Comparison of ENCODE assay signal across 22 cellular contexts in genomic region chr3:31014317-31015040, GRCh38.
DNase-seq lines count a peak whose midpoint lies in the region; ATAC-seq and TF ChIP-seq lines count a peak whose summit lies in the region.
"Had no signal": no experiment of that assay in that cellular context is flagged by ENCODE, and none has a peak within 500 bp of the region (broad histone marks: within the 10 kb centered on the region; RNA-seq: fewer than 3 reads in every experiment).

No MANE protein-coding gene starts in this region.

- H3K9me3 ChIP-seq in RWPE2 (ENCODE audit: severe bottlenecking) (no peaks in the 10 kb centered on the region), thyroid gland (no peaks in the 10 kb centered on the region)
- H3K9me3 ChIP-seq: body of pancreas, esophagus squamous epithelium, testis had no signal

- ATAC-seq in RWPE2 (ENCODE audit: low read depth): peak; percentile 70
- ATAC-seq in HG02973 (IDR thresholded peaks at IDR 0.05; ENCODE audit: unreplicated experiment): no peak
- ATAC-seq: body of pancreas, HCT116, natural killer cell, WTC11 had no signal

- H3K4me1 ChIP-seq in RWPE2 (ENCODE audit: insufficient read depth, poor library complexity, severe bottlenecking) (peaks cover 30% of the 10 kb centered on the region), thyroid gland (no peaks in the 10 kb centered on the region)
- H3K4me1 ChIP-seq: body of pancreas, esophagus squamous epithelium had no signal

- TF ChIP-seq CTCF in AG10803 (conservative IDR thresholded peaks at IDR 0.05; ENCODE audit: low read length) (no peak), RWPE2 (IDR thresholded peaks at IDR 0.05; ENCODE audit: poor library complexity, severe bottlenecking) (no peak), foreskin fibroblast (IDR thresholded peaks at IDR 0.05; ENCODE audit: low read depth, low read length) (no peak), thyroid gland (IDR thresholded peaks at IDR 0.05) (no peak)

- intact Hi-C loops in thyroid gland (cut with DNase I): no loop called here

- no peak overlapping the region for H3K4me3 ChIP-seq in AG10803 (ENCODE audit: low read length)
- H3K4me3 ChIP-seq in RWPE2 (ENCODE audit: severe bottlenecking): no peak overlapping the region
- no peak overlapping the region for H3K4me3 ChIP-seq in foreskin fibroblast (ENCODE audit: low read depth in 1 of 2, low read length in 2 of 2)
- H3K4me3 ChIP-seq in thyroid gland (replicated peaks in 1 of 3): no peak overlapping the region
- H3K4me3 ChIP-seq: body of pancreas, dorsolateral prefrontal cortex, esophagus squamous epithelium, heart right ventricle, testis had no signal

- peak; percentile 57 for DNase-seq in AG10803 (ENCODE audit: low read depth)
- peak; percentile 55 for DNase-seq in EL
- no peak for DNase-seq in RWPE2 (ENCODE audit: low spot score)
- peak; percentile 46 to 54 for DNase-seq in foreskin fibroblast
- no peak for DNase-seq in NCI-H2171 (lab: John Stamatoyannopoulos, UW)
- DNase-seq in thyroid gland: no peak
- DNase-seq: activated naive CD4-positive, alpha-beta T cell treated with anti-CD3 and anti-CD28 coated beads for 36 hours; body of pancreas; dorsolateral prefrontal cortex; esophagus squamous epithelium; heart right ventricle; MM.1S; natural killer cell; NCI-H187; NK-92 treated with Interleukin-12 subunit alpha and Interleukin-12 subunit beta, amount 100 ng/mL, for 24 hours; Right ventricle myocardium superior; T-helper 1 cell; testis had no signal

- H3K27me3 ChIP-seq in RWPE2 (ENCODE audit: insufficient read depth, poor library complexity, severe bottlenecking): no peaks in the 10 kb centered on the region
- no peaks in the 10 kb centered on the region for H3K27me3 ChIP-seq in thyroid gland
- H3K27me3 ChIP-seq: body of pancreas, dorsolateral prefrontal cortex, esophagus squamous epithelium, heart right ventricle, testis had no signal

- no peaks in the 10 kb centered on the region for H3K36me3 ChIP-seq in RWPE2 (ENCODE audit: low read depth)
- no peaks in the 10 kb centered on the region for H3K36me3 ChIP-seq in thyroid gland
- H3K36me3 ChIP-seq: esophagus squamous epithelium, heart right ventricle had no signal

- no peak for TF ChIP-seq POLR2A in thyroid gland (IDR thresholded peaks at IDR 0.05)

- WGBS in thyroid gland, 2 donors: 88 to 93% methylated on average over 7 to 8 of the region's 8 CpGs

- H3K27ac ChIP-seq in RWPE2 (ENCODE audit: poor library complexity, severe bottlenecking): peak overlapping the region; percentile 52
- no peak overlapping the region for H3K27ac ChIP-seq in thyroid gland
- H3K27ac ChIP-seq: body of pancreas, C4-2B, dorsolateral prefrontal cortex, esophagus squamous epithelium, heart right ventricle, testis had no signal

Comparison
In these comparisons a context has a peak if more than half of its experiments do, and no peak if none do; other contexts are left out.
1. DNase-seq: peak in AG10803 (single experiment), EL (single experiment) and foreskin fibroblast (2 of 2); none in RWPE2 (single experiment), NCI-H2171 (single experiment) and thyroid gland (0 of 2).